ENCODE assay signal across 11 cellular contexts in genomic region chr2:136052374-136053362, GRCh38.
A peak's percentile ranks its signal among the peaks of the same experiment; 100 is the strongest.
DNase-seq lines count a peak whose midpoint lies in the region; ATAC-seq and TF ChIP-seq lines count a peak whose summit lies in the region.
"Had no signal": no experiment of that assay in that cellular context is flagged by ENCODE, and none has a peak within 500 bp of the region (broad histone marks: within the 10 kb centered on the region; RNA-seq: fewer than 3 reads in every experiment).

No MANE protein-coding gene starts in this region.

- ATAC-seq in GM19452 (IDR thresholded peaks at IDR 0.05; ENCODE audit: unreplicated experiment) (peak; percentile 26), HG03354 (IDR thresholded peaks at IDR 0.05; ENCODE audit: poor library complexity, severe bottlenecking, unreplicated experiment) (peak; percentile 45)
- peak; percentile 57 for ATAC-seq in effector memory CD8-positive, alpha-beta T cell (replicated peaks)
- ATAC-seq: HCT116 had no signal

- TF ChIP-seq CTCF in GM13977 (IDR thresholded peaks at IDR 0.05; ENCODE audit: extremely low read depth, insufficient read depth, missing control alignments) (no peak), osteoblast (IDR thresholded peaks at IDR 0.05; ENCODE audit: extremely low read depth, low read depth, low read length) (no peak), smooth muscle cell (IDR thresholded peaks at IDR 0.05; ENCODE audit: borderline replicate concordance, insufficient read depth, poor library complexity, severe bottlenecking) (no peak)

- H3F3A ChIP-seq in smooth muscle cell (ENCODE audit: low read depth): no peaks in the 10 kb centered on the region

- H3K27me3 ChIP-seq in osteoblast (ENCODE audit: insufficient read depth, low read length) (no peaks in the 10 kb centered on the region), smooth muscle cell (ENCODE audit: low read depth) (no peaks in the 10 kb centered on the region)

- no peaks in the 10 kb centered on the region for H3K27me3 Mint-ChIP-seq in effector memory CD8-positive, alpha-beta T cell

- peak overlapping the region; percentile 22 to 39 for H3K4me3 Mint-ChIP-seq in effector memory CD8-positive, alpha-beta T cell

- no peak overlapping the region for H3K9ac ChIP-seq in smooth muscle cell (ENCODE audit: low read depth)
- H3K9ac ChIP-seq: KMS-11 had no signal

- no peak overlapping the region for H3K27ac ChIP-seq in osteoblast (ENCODE audit: low read depth, low read length)
- no peak overlapping the region for H3K27ac ChIP-seq in smooth muscle cell (ENCODE audit: low read depth)
- H3K27ac ChIP-seq: KMS-11 had no signal

- peak; percentile 31 for DNase-seq in GM13977 (ENCODE audit: low spot score)
- no peak for DNase-seq in effector memory CD8-positive, alpha-beta T cell
- DNase-seq in NCI-H146 treated with DMSO at 0.1 percent for 48 hours (lab: John Stamatoyannopoulos, UW; ENCODE audit: unreplicated experiment): no peak
- DNase-seq in iPS-NIHi11 (ENCODE audit: low spot score): no peak
- DNase-seq in osteoblast (ENCODE audit: insufficient read length, low spot score, missing footprints): no peak
- DNase-seq in smooth muscle cell (lab: John Stamatoyannopoulos, UW; ENCODE audit: unreplicated experiment): no peak
- DNase-seq: DND-41 had no signal

- H4K20me1 ChIP-seq in osteoblast (ENCODE audit: insufficient read depth, low read length) (no peaks in the 10 kb centered on the region), smooth muscle cell (ENCODE audit: low read depth) (no peaks in the 10 kb centered on the region)

- WGBS in smooth muscle cell (ENCODE audit: low lambda C conversion rate): 86% methylated on average over 10 of the region's 10 CpGs

- H3K36me3 ChIP-seq in osteoblast (ENCODE audit: insufficient read depth, low read length) (no peaks in the 10 kb centered on the region), smooth muscle cell (ENCODE audit: low read depth) (no peaks in the 10 kb centered on the region)

- in situ Hi-C loops in GM13977 (cut with MboI; ENCODE audit: low pct_unique_long_range_greater_than_20kb, low sequenced_read_pairs, unreplicated experiment): no loop called here

- H3K79me2 ChIP-seq in osteoblast (ENCODE audit: insufficient read depth, low read length) (no peaks in the 10 kb centered on the region), smooth muscle cell (ENCODE audit: low read depth) (no peaks in the 10 kb centered on the region)

- peak overlapping the region; percentile 77 to 88 for H3K27ac Mint-ChIP-seq in effector memory CD8-positive, alpha-beta T cell

- H2AFZ ChIP-seq in osteoblast (ENCODE audit: low read length): no peak overlapping the region
- no peak overlapping the region for H2AFZ ChIP-seq in smooth muscle cell (ENCODE audit: low read depth)

- peaks cover 51 to 70% of the 10 kb centered on the region in 2 donors for H3K4me1 Mint-ChIP-seq in effector memory CD8-positive, alpha-beta T cell (ENCODE audit: low read depth in 2 of 2)

- H3K4me1 ChIP-seq in osteoblast (ENCODE audit: insufficient read depth, low read length) (no peaks in the 10 kb centered on the region), smooth muscle cell (ENCODE audit: low read depth) (peaks cover 6% of the 10 kb centered on the region)

- peaks cover 0 to 1% of the 10 kb centered on the region in 2 donors for H3K9me3 Mint-ChIP-seq in effector memory CD8-positive, alpha-beta T cell

- no peaks in the 10 kb centered on the region for H3K9me3 ChIP-seq in osteoblast (ENCODE audit: low read depth, low read length)
- H3K9me3 ChIP-seq in smooth muscle cell (replicated peaks; ENCODE audit: low read depth): no peaks in the 10 kb centered on the region

- no peak overlapping the region for H3K4me2 ChIP-seq in osteoblast (ENCODE audit: insufficient read depth, low read length)
- H3K4me2 ChIP-seq in smooth muscle cell: no peak overlapping the region
- H3K4me2 ChIP-seq: KMS-11 had no signal

- H3K4me3 ChIP-seq in osteoblast (ENCODE audit: insufficient read depth, low read length) (no peak overlapping the region), smooth muscle cell (no peak overlapping the region)

- H3K36me3 Mint-ChIP-seq in effector memory CD8-positive, alpha-beta T cell (ENCODE audit: insufficient read depth): no peaks in the 10 kb centered on the region
